In genomic region chr22:17213976-17214375, GRCh38 we compare ENCODE assay signal across 9 cellular contexts. TPM values are rescaled to one million over a fixed set of nuclear protein-coding genes. Genes with fewer than 3 reads are reported as not detected.
DNase-seq lines count a peak whose midpoint lies in the region; FAIRE-seq and TF ChIP-seq lines count a peak whose summit lies in the region.
"Had no signal": no experiment of that assay in that cellular context is flagged by ENCODE, and none has a peak within 500 bp of the region (broad histone marks: within the 10 kb centered on the region; RNA-seq: fewer than 3 reads in every experiment).

No MANE protein-coding gene starts in this region.

- FAIRE-seq in endothelial cell of umbilical vein (lab: Jason Lieb, UNC) = peak; percentile 75
- FAIRE-seq: bronchial epithelial cell had no signal

- dilution Hi-C loops in endothelial cell of umbilical vein (cut with MboI; ENCODE audit: extremely low pct_ligation_motif_present, low sequenced_read_pairs) = no loop called here

- H3K9me1 ChIP-seq in endothelial cell of umbilical vein (replicated peaks; ENCODE audit: control insufficient read depth, extremely low read depth, insufficient read depth, low read length) = no peaks in the 10 kb centered on the region

- no peak overlapping the region for H3K9ac ChIP-seq in endothelial cell of umbilical vein (replicated peaks; ENCODE audit: extremely low read depth, insufficient read depth, low read length)

- no peaks in the 10 kb centered on the region for H3K27me3 ChIP-seq in endothelial cell of umbilical vein (ENCODE audit: control insufficient read depth in 2 of 2, insufficient read depth in 2 of 2, low read length in 2 of 2)

- CTCF ChIA-PET in endothelial cell of umbilical vein (lab: Charles Lee) = interaction anchor here (0.7 to 3.5 kb wide), 9 partner anchors 9 to 314 kb away, joined by 3 to 61 read pairs (median 4); partner anchors contain the start of gene CECR2

- no TSS peak for BruUV-seq in endothelial cell of umbilical vein (replicated peaks; lab: Mats Ljungman, UMichigan)

- H3K4me1 ChIP-seq in endothelial cell of umbilical vein (ENCODE audit: control insufficient read depth, extremely low read depth, insufficient read depth, low read length) = peaks cover 3% of the 10 kb centered on the region

- peak; percentile 39 to 52 for TF ChIP-seq CTCF in endothelial cell of umbilical vein (IDR thresholded peaks at IDR 0.05; ENCODE audit: extremely low read depth in 1 of 2, insufficient read depth in 1 of 2, low read depth in 1 of 2, low read length in 2 of 2)

- intact Hi-C loops in endothelial cell of umbilical vein (cut with micrococcal nuclease) (loop anchor here (1.0 kb wide), 1 partner anchor 287 kb away; no protein-coding TSS in a partner anchor), posterior cingulate gyrus (cut with DNase I) (no loop called here)

- H3K4me2 ChIP-seq in endothelial cell of umbilical vein (ENCODE audit: insufficient read depth, low read length) = no peak overlapping the region

- H3K36me3 ChIP-seq in endothelial cell of umbilical vein (ENCODE audit: control insufficient read depth in 2 of 2, extremely low read depth in 1 of 2, insufficient read depth in 2 of 2, low read length in 2 of 2) = no peaks in the 10 kb centered on the region

- no peaks in the 10 kb centered on the region for H4K20me1 ChIP-seq in endothelial cell of umbilical vein (replicated peaks; ENCODE audit: control insufficient read depth, extremely low read depth, insufficient read depth, low read length)

- no peaks in the 10 kb centered on the region for H3K9me3 ChIP-seq in endothelial cell of umbilical vein (replicated peaks; ENCODE audit: control insufficient read depth, insufficient read depth, low read length)

- H3K27ac ChIP-seq in endothelial cell of umbilical vein (ENCODE audit: insufficient read depth, low read depth, low read length) = no peak overlapping the region

- POLR2A ChIA-PET in endothelial cell of umbilical vein (lab: Charles Lee) = interaction anchor here (0.6 kb wide), 1 partner anchor 92 kb away, joined by 5 read pairs; no protein-coding TSS in a partner anchor

- DNase-seq in Ammon's horn (ENCODE audit: low spot score) (peak; percentile 36), HUDEP-2 (lab: John Stamatoyannopoulos, UW; ENCODE audit: unreplicated experiment in 76 of 76) (peak in 46 of 76 experiments; percentile 1 to 59 (median 22)), endothelial cell of umbilical vein (ENCODE audit: low read depth, low spot score) (peak; percentile 40), posterior cingulate gyrus (peak in 7 of 10 donors; percentile 13 to 85 (median 44)), DMS79 (lab: John Stamatoyannopoulos, UW) (no peak), putamen (ENCODE audit: low spot score) (no peak), NCI-H1436 (lab: John Stamatoyannopoulos, UW) (no peak)
- DNase-seq in activated CD4-positive, alpha-beta T cell treated with anti-CD3 and anti-CD28 coated beads for 4 hours = peak; percentile 30 to 50

- no peak overlapping the region for H2AFZ ChIP-seq in endothelial cell of umbilical vein (ENCODE audit: low read depth, low read length)

- H3K79me2 ChIP-seq in endothelial cell of umbilical vein (ENCODE audit: control insufficient read depth, insufficient read depth, low read length) = no peaks in the 10 kb centered on the region

- TF ChIP-seq POLR2A in endothelial cell of umbilical vein (IDR thresholded peaks at IDR 0.05; ENCODE audit: low read depth, low read length) = no peak

- H3K4me3 ChIP-seq in endothelial cell of umbilical vein (replicated peaks in 1 of 3; ENCODE audit: insufficient read depth in 1 of 3, low read depth in 1 of 3, low read length in 3 of 3) = no peak overlapping the region

TF ChIP-seq in endothelial cell of umbilical vein, 7 proteins besides CTCF, POLR2A, EP300 and RAD21:
- TF ChIP-seq JUN (IDR thresholded peaks at IDR 0.05; ENCODE audit: borderline replicate concordance, insufficient read depth, insufficient read length, low read depth) = no peak
- no peak for TF ChIP-seq MYC (IDR thresholded peaks at IDR 0.05; ENCODE audit: low read depth, low read length)
- no peak for TF ChIP-seq POLR2AphosphoS5 (IDR thresholded peaks at IDR 0.05; ENCODE audit: insufficient read depth, low read depth, low read length)
- no peak for TF ChIP-seq FOS (IDR thresholded peaks at IDR 0.05; ENCODE audit: borderline replicate concordance, insufficient read depth, low read length)
- no peak for TF ChIP-seq MAX (IDR thresholded peaks at IDR 0.05; ENCODE audit: insufficient read depth, insufficient read length)
- no peak for TF ChIP-seq GATA2 (IDR thresholded peaks at IDR 0.05; ENCODE audit: insufficient read depth, insufficient read length, low read depth, low read length)
- TF ChIP-seq EZH2 (IDR thresholded peaks at IDR 0.05; ENCODE audit: borderline replicate concordance, low read depth, low read length, severe bottlenecking) = no peak

RNA-seq across cellular contexts. Expression of gene ADA2, which starts 5.3 kb away (rescaled TPM):
- total RNA-seq in endothelial cell of umbilical vein = 5.2 and 11.4 TPM in 2 replicates
- polyA plus RNA-seq in endothelial cell of umbilical vein = 11.0 and 11.8 TPM in 2 replicates
- polyA plus RNA-seq in endothelial cell of umbilical vein (2011; cell fraction: cytosol; rRNA removed) = 7.6 and 8.4 TPM in 2 replicates
- polyA plus RNA-seq in endothelial cell of umbilical vein (2011; cell fraction: nucleus; rRNA removed) = 6.4 and 7.4 TPM in 2 replicates
- 22.0 and 40.2 TPM in 2 replicates for polyA plus RNA-seq in endothelial cell of umbilical vein (2012)
- polyA minus RNA-seq in endothelial cell of umbilical vein = 8.7 and 9.4 TPM in 2 replicates
- polyA minus RNA-seq in endothelial cell of umbilical vein (2011; cell fraction: cytosol; rRNA and poly(A)+ RNA removed) = not detected
- 2.3 and 4.2 TPM in 2 replicates for polyA minus RNA-seq in endothelial cell of umbilical vein (2011; cell fraction: nucleus; rRNA and poly(A)+ RNA removed)

RNA-seq across cellular contexts. Expression of gene HDHD5, which starts 54.9 kb away (rescaled TPM):
- 28.1 and 29.1 TPM in 2 replicates for total RNA-seq in endothelial cell of umbilical vein
- 49.5 and 54.1 TPM in 2 replicates for polyA plus RNA-seq in endothelial cell of umbilical vein
- 35.8 and 40.1 TPM in 2 replicates for polyA plus RNA-seq in endothelial cell of umbilical vein (2011; cell fraction: cytosol; rRNA removed)
- polyA plus RNA-seq in endothelial cell of umbilical vein (2011; cell fraction: nucleus; rRNA removed) = 31.0 and 31.3 TPM in 2 replicates
- polyA plus RNA-seq in endothelial cell of umbilical vein (2012) = 28.8 and 29.6 TPM in 2 replicates
- polyA minus RNA-seq in endothelial cell of umbilical vein = 23.9 and 24.9 TPM in 2 replicates
- 22.0 TPM for polyA minus RNA-seq in endothelial cell of umbilical vein (2011; cell fraction: cytosol; rRNA and poly(A)+ RNA removed)
- 11.1 and 11.8 TPM in 2 replicates for polyA minus RNA-seq in endothelial cell of umbilical vein (2011; cell fraction: nucleus; rRNA and poly(A)+ RNA removed)

Comparison
In these comparisons a context has a peak if more than half of its experiments do, and no peak if none do; other contexts are left out.
1. DNase-seq: peak in Ammon's horn (single experiment), HUDEP-2 (46 of 76), activated CD4-positive, alpha-beta T cell treated with anti-CD3 and anti-CD28 coated beads for 4 hours (2 of 2), endothelial cell of umbilical vein (single experiment) and posterior cingulate gyrus (7 of 10); none in DMS79 (single experiment), putamen (single experiment) and NCI-H1436 (single experiment).